In the genomic region with DNA sequence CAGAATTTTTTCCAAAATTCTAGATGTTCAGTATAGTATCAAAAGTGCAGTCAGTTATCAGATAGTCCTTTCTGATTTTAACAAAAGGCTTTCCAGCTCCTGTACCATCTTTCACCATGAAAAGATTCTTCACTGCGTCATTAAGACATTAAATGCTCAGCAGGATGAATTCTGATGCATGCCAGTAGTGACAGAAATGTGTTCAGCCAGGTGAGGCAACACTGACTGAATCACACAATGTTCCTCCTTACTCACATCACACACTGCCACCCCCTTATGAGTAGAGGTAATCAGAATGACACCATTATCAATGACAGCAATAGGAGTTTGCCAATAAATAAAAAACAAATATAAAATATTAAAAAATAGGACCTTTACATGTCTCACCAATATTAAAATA, we compare ENCODE assay signal across 15 cellular contexts.
DNase-seq lines count a peak whose midpoint lies in the region; TF ChIP-seq lines count a peak whose summit lies in the region.
"Had no signal": no experiment of that assay in that cellular context is flagged by ENCODE, and none has a peak within 500 bp of the region (broad histone marks: within the 10 kb centered on the region; RNA-seq: fewer than 3 reads in every experiment).

No MANE protein-coding gene starts in this region.

- H3K4me3 ChIP-seq in epithelial cell of esophagus (ENCODE audit: low read length) (no peak overlapping the region), neural cell (ENCODE audit: low read length) (no peak overlapping the region)
- H3K4me3 ChIP-seq: K562 had no signal

- no peak for TF ChIP-seq CTCF in RWPE1 (conservative IDR thresholded peaks at IDR 0.05; ENCODE audit: low read depth)
- no peak for TF ChIP-seq CTCF in epithelial cell of esophagus (IDR thresholded peaks at IDR 0.05; ENCODE audit: insufficient read depth, low read depth, low read length, missing control alignments)
- no peak for TF ChIP-seq CTCF in neural cell (IDR thresholded peaks at IDR 0.05; ENCODE audit: poor library complexity, severe bottlenecking)
- TF ChIP-seq CTCF in HFFc6 (IDR thresholded peaks at IDR 0.05): no peak

- H3K9me3 Mint-ChIP-seq in HFFc6: peaks cover 5% of the 10 kb centered on the region; the same call in 1 of the 2 replicates

- no peaks in the 10 kb centered on the region for H4K20me1 ChIP-seq in neural cell (ENCODE audit: insufficient read depth)

- DNase-seq in RWPE1 (ENCODE audit: low spot score) (peak; percentile 8), epithelial cell of esophagus (ENCODE audit: low read depth) (peak; percentile 63), HFFc6 (no peak), HEK293T (ENCODE audit: extremely low spot score) (no peak)
- DNase-seq in activated naive CD4-positive, alpha-beta T cell treated with Interleukin-2 at 50 U/mL for 16 hours: no peak
- DNase-seq: ACHN; BE2C; C1 segment of cervical spinal cord; Caco-2; CD4-positive, CD25-positive, alpha-beta regulatory T cell; GOT3; H7 had no signal

- H3K36me3 ChIP-seq in neural cell (ENCODE audit: insufficient read depth, low read length): no peaks in the 10 kb centered on the region

- H3K4me2 ChIP-seq in neural cell (ENCODE audit: low read length): no peak overlapping the region

- no peaks in the 10 kb centered on the region for H3F3A ChIP-seq in neural cell (ENCODE audit: insufficient read depth, low read length, poor library complexity, severe bottlenecking)

- no peaks in the 10 kb centered on the region for H3K79me2 ChIP-seq in neural cell (replicated peaks; ENCODE audit: insufficient read depth, low read length)

- H2AFZ ChIP-seq in neural cell (ENCODE audit: low read depth, low read length): no peak overlapping the region

- no peak overlapping the region for H3K27ac ChIP-seq in RWPE1
- H3K27ac ChIP-seq in neural cell (ENCODE audit: low read length): peak overlapping the region; percentile 17
- H3K27ac ChIP-seq: HL-60 had no signal

- H3K9me2 ChIP-seq in neural cell (ENCODE audit: insufficient read depth, low read length): no peaks in the 10 kb centered on the region

- peaks cover 1% of the 10 kb centered on the region for H3K27me3 Mint-ChIP-seq in HFFc6 (ENCODE audit: insufficient read depth)
- H3K27me3 Mint-ChIP-seq: CD4-positive, CD25-positive, alpha-beta regulatory T cell had no signal

- TF ChIP-seq RAD21 in neural cell (conservative IDR thresholded peaks at IDR 0.05): no peak

- no peaks in the 10 kb centered on the region for H3K9me3 ChIP-seq in neural cell (ENCODE audit: low read length)
- H3K9me3 ChIP-seq: BE2C, Caco-2 had no signal

- peaks cover 56% of the 10 kb centered on the region for H3K4me1 Mint-ChIP-seq in HFFc6 (ENCODE audit: low read depth)

- H3K9ac ChIP-seq in neural cell (ENCODE audit: low read length): no peak overlapping the region

- peak; percentile 73 for TF ChIP-seq EP300 in neural cell (conservative IDR thresholded peaks at IDR 0.05; ENCODE audit: poor library complexity, severe bottlenecking)

- H3K27ac Mint-ChIP-seq in HFFc6: no peak overlapping the region
- H3K27ac Mint-ChIP-seq: CD4-positive, CD25-positive, alpha-beta regulatory T cell had no signal

- no peaks in the 10 kb centered on the region for H3K27me3 ChIP-seq in neural cell (ENCODE audit: insufficient read depth, low read depth, low read length)
- H3K27me3 ChIP-seq: BE2C had no signal

- CTCF ChIA-PET in RWPE1 (lab: Yijun Ruan, JAX): interaction anchor here (0.6 kb wide), 1 partner anchor 716 kb away, joined by 3 read pairs; no protein-coding TSS in a partner anchor
- CTCF ChIA-PET in HEK293T (lab: Yijun Ruan, JAX): no interaction called here

- H3K4me3 Mint-ChIP-seq in HFFc6: no peak overlapping the region

- peaks cover 7% of the 10 kb centered on the region for H3K36me3 Mint-ChIP-seq in HFFc6 (ENCODE audit: low read depth)
- H3K36me3 Mint-ChIP-seq: CD4-positive, CD25-positive, alpha-beta regulatory T cell had no signal

- POLR2A ChIA-PET in RWPE1 (lab: Yijun Ruan, JAX; ENCODE audit: low non-redundant PET) (no interaction called here), HEK293T (lab: Yijun Ruan, JAX) (no interaction called here)

TF ChIP-seq in neural cell, 6 proteins besides CTCF, POLR2A, EP300 and RAD21:
- TF ChIP-seq POLR2AphosphoS5 (IDR thresholded peaks at IDR 0.05) (peak; percentile 50), TAF1 (IDR thresholded peaks at IDR 0.05; ENCODE audit: low read depth) (no peak)

TF ChIP-seq in HEK293T, 16 proteins besides CTCF, POLR2A, EP300 and RAD21:
- no peak for TF ChIP-seq FOXA1 (IDR thresholded peaks at IDR 0.05)
- no peak for TF ChIP-seq SUZ12 (IDR thresholded peaks at IDR 0.05)
- TF ChIP-seq ARNT (IDR thresholded peaks at IDR 0.05): no peak
- no peak for TF ChIP-seq FOXK2 (IDR thresholded peaks at IDR 0.05)
- no peak for TF ChIP-seq NFRKB (IDR thresholded peaks at IDR 0.05)
- TF ChIP-seq, protein P1, sequence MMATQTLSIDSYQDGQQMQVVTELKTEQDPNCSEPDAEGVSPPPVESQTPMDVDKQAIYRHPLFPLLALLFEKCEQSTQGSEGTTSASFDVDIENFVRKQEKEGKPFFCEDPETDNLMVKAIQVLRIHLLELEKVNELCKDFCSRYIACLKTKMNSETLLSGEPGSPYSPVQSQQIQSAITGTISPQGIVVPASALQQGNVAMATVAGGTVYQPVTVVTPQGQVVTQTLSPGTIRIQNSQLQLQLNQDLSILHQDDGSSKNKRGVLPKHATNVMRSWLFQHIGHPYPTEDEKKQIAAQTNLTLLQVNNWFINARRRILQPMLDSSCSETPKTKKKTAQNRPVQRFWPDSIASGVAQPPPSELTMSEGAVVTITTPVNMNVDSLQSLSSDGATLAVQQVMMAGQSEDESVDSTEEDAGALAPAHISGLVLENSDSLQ (IDR thresholded peaks at IDR 0.05): no peak
- no peak for TF ChIP-seq ZNF384 (IDR thresholded peaks at IDR 0.05)
- no peak for TF ChIP-seq L3MBTL2 (conservative IDR thresholded peaks at IDR 0.05)
- no peak for TF ChIP-seq BHLHE40 (IDR thresholded peaks at IDR 0.05; ENCODE audit: borderline replicate concordance)
- TF ChIP-seq TARDBP (IDR thresholded peaks at IDR 0.05): no peak

Comparison
In these comparisons a context has a peak if more than half of its experiments do, and no peak if none do; other contexts are left out.
1. DNase-seq: peak in RWPE1 (single experiment) and epithelial cell of esophagus (single experiment); none in activated naive CD4-positive, alpha-beta T cell treated with Interleukin-2 at 50 U/mL for 16 hours (single experiment), HFFc6 (single experiment) and HEK293T (single experiment).